In the genomic region with DNA sequence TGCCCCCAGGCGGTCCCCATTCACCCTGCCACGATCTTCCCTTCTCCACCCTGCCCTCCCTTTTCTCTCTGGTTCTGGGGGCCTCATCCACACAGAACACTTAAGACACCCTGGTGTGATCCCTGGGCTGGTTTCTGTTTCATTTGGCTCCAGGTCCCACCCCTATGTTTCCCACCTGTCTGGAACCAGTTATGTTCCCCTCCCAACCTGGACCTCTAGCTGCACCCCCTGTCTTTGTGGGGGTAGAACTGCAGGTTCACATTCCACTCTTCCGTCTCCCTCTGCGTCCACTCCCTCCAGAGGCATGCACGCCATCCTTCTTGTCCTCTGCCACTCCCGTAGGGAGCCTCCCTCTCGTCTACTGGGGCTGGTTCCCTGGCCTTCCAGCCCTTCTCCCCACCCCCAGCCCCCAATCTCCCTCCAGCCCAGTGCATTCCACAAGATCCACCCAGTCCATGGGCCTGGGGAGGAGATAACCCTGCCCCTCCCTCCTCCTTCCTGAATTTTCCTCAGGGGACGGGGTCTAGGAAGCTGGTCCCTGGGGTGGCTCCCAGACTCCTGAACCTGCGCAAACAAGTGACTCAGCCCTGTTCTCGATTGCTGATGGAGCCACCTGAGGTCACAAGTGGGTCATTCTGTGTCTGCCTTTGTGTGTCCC, we compare ENCODE assay signal across 1 cellular context.
TF ChIP-seq lines count a peak whose summit lies in the region.

No MANE protein-coding gene starts in this region.

TF ChIP-seq in IMR-90, 13 proteins besides CTCF, POLR2A, EP300 and RAD21:
- TF ChIP-seq CEBPB (IDR thresholded peaks at IDR 0.05; ENCODE audit: low read depth, low read length) = no peak
- TF ChIP-seq FOS (IDR thresholded peaks at IDR 0.05; ENCODE audit: low read depth, low read length) = no peak
- no peak for TF ChIP-seq CHD1 (IDR thresholded peaks at IDR 0.05; ENCODE audit: low read depth, low read length)
- no peak for TF ChIP-seq ELK1 (IDR thresholded peaks at IDR 0.05; ENCODE audit: borderline replicate concordance, low read depth, low read length)
- no peak for TF ChIP-seq SMC3 (IDR thresholded peaks at IDR 0.05; ENCODE audit: low read depth, low read length)
- TF ChIP-seq MXI1 (IDR thresholded peaks at IDR 0.05; ENCODE audit: borderline replicate concordance, low read depth, low read length) = no peak
- no peak for TF ChIP-seq MAFK (IDR thresholded peaks at IDR 0.05; ENCODE audit: low read depth, low read length)
- TF ChIP-seq BHLHE40 (IDR thresholded peaks at IDR 0.05; ENCODE audit: low read depth, low read length) = no peak
